ENCODE assay signal across 19 cellular contexts in the genomic region with DNA sequence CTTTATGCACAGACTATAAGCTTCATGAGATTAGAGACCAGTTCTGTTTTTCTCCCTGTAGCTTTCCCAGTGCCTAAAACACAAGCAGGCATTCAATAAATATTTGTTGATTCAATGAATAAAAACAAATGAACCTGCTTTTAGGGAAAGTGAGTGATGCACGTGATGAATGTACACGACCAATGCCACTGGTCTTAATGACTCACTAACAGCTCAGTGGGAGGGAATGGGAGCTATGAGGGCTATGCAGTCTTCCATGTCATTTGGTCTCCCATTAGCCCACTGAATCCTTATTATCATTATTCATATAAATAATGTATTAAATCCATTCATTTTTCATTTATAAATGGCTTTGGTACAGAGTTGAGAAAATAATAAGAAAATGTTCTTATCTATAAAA.
DNase-seq lines count a peak whose midpoint lies in the region; ATAC-seq, FAIRE-seq and TF ChIP-seq lines count a peak whose summit lies in the region.
"Had no signal": no experiment of that assay in that cellular context is flagged by ENCODE, and none has a peak within 500 bp of the region (broad histone marks: within the 10 kb centered on the region; RNA-seq: fewer than 3 reads in every experiment).

No MANE protein-coding gene starts in this region.

- H3K4me2 ChIP-seq in GM23248 (ENCODE audit: unreplicated experiment): no peak overlapping the region

- no peaks in the 10 kb centered on the region for H3K27me3 ChIP-seq in GM23248 (replicated peaks; ENCODE audit: insufficient read depth)
- H3K27me3 ChIP-seq: heart left ventricle, sigmoid colon, thyroid gland had no signal

- FAIRE-seq in urothelium cell line (lab: Jason Lieb, UNC): no peak
- FAIRE-seq: H1 had no signal

- H3K36me3 ChIP-seq in GM23248 (ENCODE audit: low read depth): no peaks in the 10 kb centered on the region
- H3K36me3 ChIP-seq: heart left ventricle, sigmoid colon, thyroid gland had no signal

- DNase-seq in DMS153 (lab: John Stamatoyannopoulos, UW): peak; percentile 75
- DNase-seq in GM23248: peak; percentile 37
- DNase-seq in NCI-H146 (lab: John Stamatoyannopoulos, UW): peak; percentile 56
- peak; percentile 20 for DNase-seq in epithelial cell of esophagus (ENCODE audit: low read depth)
- DNase-seq in urothelium cell line (ENCODE audit: low spot score): no peak
- no peak for DNase-seq in pons (ENCODE audit: low spot score)
- DNase-seq in amniotic stem cell (lab: John Stamatoyannopoulos, UW): no peak
- DNase-seq: activated CD4-positive, alpha-beta T cell treated with anti-CD3 and anti-CD28 coated beads for 1 hour; activated CD8-positive, alpha-beta T cell treated with anti-CD3 and anti-CD28 coated beads for 36 hours; activated gamma-delta T cell; left cardiac atrium; NCI-H1436 treated with DMSO at 0.1 percent for 48 hours; NK-92 treated with Interleukin-12 subunit alpha and Interleukin-12 subunit beta, amount 100 ng/mL, for 24 hours; SIG-M5; sigmoid colon; thyroid gland had no signal

- peaks cover 3% of the 10 kb centered on the region; the same call in 1 of the 2 replicates for H3K9me2 ChIP-seq in GM23248 (ENCODE audit: insufficient read depth)

- ATAC-seq in HG03039 (IDR thresholded peaks at IDR 0.05; ENCODE audit: unreplicated experiment): no peak
- ATAC-seq: activated CD8-positive, alpha-beta T cell treated with anti-CD3 and anti-CD28 coated beads for 36 hours; heart left ventricle had no signal

- H3K27ac ChIP-seq in GM23248: no peak overlapping the region
- H3K27ac ChIP-seq: heart left ventricle, sigmoid colon, thyroid gland had no signal

- H3K9ac ChIP-seq in GM23248: no peak overlapping the region

- 9 to 11% methylated on average over 2 of the region's 2 CpGs for WGBS in GM23248 (ENCODE audit: low coverage in 1 of 2, low lambda C conversion rate in 2 of 2, missing lambda C conversion rate in 2 of 2), 2 experiments

- H2AFZ ChIP-seq in GM23248: no peak overlapping the region

- H3K4me1 ChIP-seq in GM23248 (ENCODE audit: insufficient read depth): peaks cover 12% of the 10 kb centered on the region
- H3K4me1 ChIP-seq: heart left ventricle, sigmoid colon, thyroid gland had no signal

- in situ Hi-C loops in GM23248 (cut with MboI): no loop called here

- H3K9me3 ChIP-seq in GM23248 (ENCODE audit: low read depth): no peaks in the 10 kb centered on the region
- H3K9me3 ChIP-seq: heart left ventricle, sigmoid colon had no signal

- H4K20me1 ChIP-seq in GM23248 (ENCODE audit: insufficient read depth): no peaks in the 10 kb centered on the region

- TF ChIP-seq CTCF in epithelial cell of esophagus (IDR thresholded peaks at IDR 0.05; ENCODE audit: insufficient read depth, low read depth, low read length, missing control alignments): no peak

- H3K4me3 ChIP-seq in GM23248 (no peak overlapping the region), epithelial cell of esophagus (ENCODE audit: low read length) (no peak overlapping the region)
- H3K4me3 ChIP-seq: heart left ventricle, sigmoid colon, thyroid gland had no signal

- H3F3A ChIP-seq in GM23248 (ENCODE audit: insufficient read depth): no peaks in the 10 kb centered on the region

- H3K79me2 ChIP-seq in GM23248 (ENCODE audit: insufficient read depth): no peaks in the 10 kb centered on the region

Comparison
In these comparisons a context has a peak if more than half of its experiments do, and no peak if none do; other contexts are left out.
1. DNase-seq: peak in DMS153 (single experiment), GM23248 (single experiment), NCI-H146 (single experiment) and epithelial cell of esophagus (single experiment); none in urothelium cell line (single experiment), pons (single experiment) and amniotic stem cell (single experiment).